Comparison of ENCODE assay signal across 20 cellular contexts in the genomic region with DNA sequence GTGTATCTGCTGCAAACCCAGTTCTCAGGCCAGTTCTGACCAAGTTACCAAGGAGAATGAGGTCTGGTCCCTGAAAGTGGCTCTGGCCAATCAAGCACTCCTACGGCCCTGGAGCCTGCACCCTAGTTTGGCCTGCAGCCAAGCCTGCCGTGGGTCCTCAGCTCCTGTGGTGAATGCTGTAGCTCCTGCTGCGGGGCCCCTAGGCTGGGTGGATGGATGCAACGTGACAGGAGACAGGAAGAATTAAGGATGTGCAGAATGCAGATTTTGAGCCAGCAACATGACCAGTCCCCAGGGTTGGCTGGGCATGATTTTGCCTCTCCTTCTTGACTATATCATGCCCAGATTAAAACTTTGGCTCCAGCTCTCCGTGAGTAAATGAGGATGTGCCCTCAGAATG.
"Had no signal": no experiment of that assay in that cellular context is flagged by ENCODE, and none has a peak within 500 bp of the region (broad histone marks: within the 10 kb centered on the region; RNA-seq: fewer than 3 reads in every experiment).

No MANE protein-coding gene starts in this region.

- H3K9me3 Mint-ChIP-seq: activated CD4-positive, alpha-beta memory T cell treated with anti-CD3 and anti-CD28 coated beads, Interleukin-2, amount 10 ng/mL, durations not matched to agents 7 days and 5 days; activated naive CD4-positive, alpha-beta T cell treated with anti-CD3 and anti-CD28 coated beads, Interleukin-2, amount 10 ng/mL, durations not matched to agents 7 days and 5 days; naive thymus-derived CD4-positive, alpha-beta T cell; stimulated activated memory B cell treated with anti-CD40 and anti-IgM and Interleukin-4, amounts not matched to agents 10 μg/mL and 1 μg/mL and 100 μg/mL, for 72 hours had no signal

- H3K27ac ChIP-seq: brain microvascular endothelial cell, colonic mucosa, foreskin keratinocyte, pancreas, testis had no signal

- H3K4me3 ChIP-seq: colonic mucosa, pancreas, testis had no signal

- H3K27me3 Mint-ChIP-seq: activated CD4-positive, alpha-beta memory T cell treated with anti-CD3 and anti-CD28 coated beads, Interleukin-2, amount 10 ng/mL, durations not matched to agents 7 days and 5 days; naive thymus-derived CD4-positive, alpha-beta T cell; stimulated activated memory B cell treated with anti-CD40 and anti-IgM and Interleukin-4, amounts not matched to agents 10 μg/mL and 1 μg/mL and 100 μg/mL, for 72 hours had no signal

- DNase-seq: activated CD4-positive, alpha-beta memory T cell treated with anti-CD3 and anti-CD28 coated beads, Interleukin-2, amount 10 ng/mL, durations not matched to agents 7 days and 5 days; activated CD4-positive, alpha-beta T cell treated with anti-CD3 and anti-CD28 coated beads for 48 hours; activated CD4-positive, CD25-positive, alpha-beta regulatory T cell; activated naive CD4-positive, alpha-beta T cell treated with anti-CD3 and anti-CD28 coated beads, Interleukin-2, amount 10 ng/mL, durations not matched to agents 7 days and 5 days; activated T-cell treated with anti-CD3 and anti-CD28 coated beads, Interleukin-2, amount 50 U/mL, for 1 hour; aorta; brain microvascular endothelial cell; central memory CD4-positive, alpha-beta T cell; colonic mucosa; foreskin keratinocyte; hippocampal formation; left cardiac atrium; mesenchymal stem cell; pancreas; stimulated activated CD4-positive, alpha-beta T cell treated with anti-CD3 and anti-CD28 coated beads, Interleukin-4, amount 100 ng/mL, for 24 hours; T-helper 9 cell; testis had no signal

- H3K4me1 ChIP-seq: colonic mucosa, foreskin keratinocyte, pancreas had no signal

- H3K36me3 ChIP-seq: colonic mucosa, pancreas had no signal

- H3K36me3 Mint-ChIP-seq: naive thymus-derived CD4-positive, alpha-beta T cell; stimulated activated memory B cell treated with anti-CD40 and anti-IgM and Interleukin-4, amounts not matched to agents 10 μg/mL and 1 μg/mL and 100 μg/mL, for 72 hours had no signal

- H3K27me3 ChIP-seq: brain microvascular endothelial cell, colonic mucosa, foreskin keratinocyte, pancreas, testis had no signal

- H3K4me3 Mint-ChIP-seq: activated CD4-positive, alpha-beta memory T cell treated with anti-CD3 and anti-CD28 coated beads, Interleukin-2, amount 10 ng/mL, durations not matched to agents 7 days and 5 days; activated naive CD4-positive, alpha-beta T cell treated with anti-CD3 and anti-CD28 coated beads, Interleukin-2, amount 10 ng/mL, durations not matched to agents 7 days and 5 days; stimulated activated memory B cell treated with anti-CD40 and anti-IgM and Interleukin-4, amounts not matched to agents 10 μg/mL and 1 μg/mL and 100 μg/mL, for 72 hours had no signal

- ATAC-seq: foreskin keratinocyte; left cardiac atrium; pancreas; sciatic nerve; stimulated activated memory B cell treated with anti-CD40 and anti-IgM and Interleukin-4, amounts not matched to agents 10 μg/mL and 1 μg/mL and 100 μg/mL, for 72 hours had no signal

- H3K27ac Mint-ChIP-seq: stimulated activated memory B cell treated with anti-CD40 and anti-IgM and Interleukin-4, amounts not matched to agents 10 μg/mL and 1 μg/mL and 100 μg/mL, for 72 hours had no signal

- H3K9me3 ChIP-seq: colonic mucosa, pancreas, testis had no signal
